ENCODE assay signal across 1 cellular context in the genomic region with DNA sequence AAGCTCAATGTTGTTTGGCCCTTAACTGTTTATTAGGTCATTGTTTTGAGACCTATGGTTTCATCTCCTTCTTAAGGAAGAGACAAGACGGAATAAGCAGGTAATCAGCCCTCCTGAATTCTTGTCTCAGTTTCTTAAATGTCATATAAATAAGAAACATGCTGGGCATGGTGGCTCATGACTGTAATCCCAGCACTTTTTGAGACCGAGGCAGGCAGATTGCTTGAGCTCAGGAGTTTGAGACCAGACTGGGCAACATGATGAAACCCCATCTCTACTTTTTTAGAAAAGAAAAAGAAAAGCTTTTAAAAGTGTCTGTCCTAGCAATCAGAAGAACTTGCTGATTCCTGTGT.
TF ChIP-seq lines count a peak whose summit lies in the region.

No MANE protein-coding gene starts in this region.

TF ChIP-seq in GM12878, 131 proteins besides CTCF, POLR2A, EP300 and RAD21:
- TF ChIP-seq RELA (IDR thresholded peaks at IDR 0.05; ENCODE audit: borderline replicate concordance, partially characterized antibody) (no peak), RELB (IDR thresholded peaks at IDR 0.05; ENCODE audit: low read depth) (no peak), FOS (IDR thresholded peaks at IDR 0.05; ENCODE audit: borderline replicate concordance, extremely low read depth, insufficient read length) (no peak), ZBED1 (IDR thresholded peaks at IDR 0.05; ENCODE audit: borderline replicate concordance) (no peak), ZNF384 (IDR thresholded peaks at IDR 0.05; ENCODE audit: borderline replicate concordance, low read depth, low read length) (no peak), POLR2AphosphoS2 (IDR thresholded peaks at IDR 0.05; ENCODE audit: low read depth, low read length) (no peak), KAT2A (conservative IDR thresholded peaks at IDR 0.05; ENCODE audit: control insufficient read depth, low read depth, low read length) (no peak), ATF3 (IDR thresholded peaks at IDR 0.05; ENCODE audit: borderline replicate concordance, extremely low read depth, low read depth, low read length) (no peak), NR2C2 (IDR thresholded peaks at IDR 0.05; ENCODE audit: borderline replicate concordance, control insufficient read depth, insufficient read length, low read depth) (no peak), POU2F2 (IDR thresholded peaks at IDR 0.05; ENCODE audit: borderline replicate concordance, low read depth, low read length) (no peak)
- TF ChIP-seq, protein P1, sequence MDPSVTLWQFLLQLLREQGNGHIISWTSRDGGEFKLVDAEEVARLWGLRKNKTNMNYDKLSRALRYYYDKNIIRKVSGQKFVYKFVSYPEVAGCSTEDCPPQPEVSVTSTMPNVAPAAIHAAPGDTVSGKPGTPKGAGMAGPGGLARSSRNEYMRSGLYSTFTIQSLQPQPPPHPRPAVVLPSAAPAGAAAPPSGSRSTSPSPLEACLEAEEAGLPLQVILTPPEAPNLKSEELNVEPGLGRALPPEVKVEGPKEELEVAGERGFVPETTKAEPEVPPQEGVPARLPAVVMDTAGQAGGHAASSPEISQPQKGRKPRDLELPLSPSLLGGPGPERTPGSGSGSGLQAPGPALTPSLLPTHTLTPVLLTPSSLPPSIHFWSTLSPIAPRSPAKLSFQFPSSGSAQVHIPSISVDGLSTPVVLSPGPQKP (IDR thresholded peaks at IDR 0.05; ENCODE audit: low read depth, low read length): no peak
- TF ChIP-seq, protein P2, sequence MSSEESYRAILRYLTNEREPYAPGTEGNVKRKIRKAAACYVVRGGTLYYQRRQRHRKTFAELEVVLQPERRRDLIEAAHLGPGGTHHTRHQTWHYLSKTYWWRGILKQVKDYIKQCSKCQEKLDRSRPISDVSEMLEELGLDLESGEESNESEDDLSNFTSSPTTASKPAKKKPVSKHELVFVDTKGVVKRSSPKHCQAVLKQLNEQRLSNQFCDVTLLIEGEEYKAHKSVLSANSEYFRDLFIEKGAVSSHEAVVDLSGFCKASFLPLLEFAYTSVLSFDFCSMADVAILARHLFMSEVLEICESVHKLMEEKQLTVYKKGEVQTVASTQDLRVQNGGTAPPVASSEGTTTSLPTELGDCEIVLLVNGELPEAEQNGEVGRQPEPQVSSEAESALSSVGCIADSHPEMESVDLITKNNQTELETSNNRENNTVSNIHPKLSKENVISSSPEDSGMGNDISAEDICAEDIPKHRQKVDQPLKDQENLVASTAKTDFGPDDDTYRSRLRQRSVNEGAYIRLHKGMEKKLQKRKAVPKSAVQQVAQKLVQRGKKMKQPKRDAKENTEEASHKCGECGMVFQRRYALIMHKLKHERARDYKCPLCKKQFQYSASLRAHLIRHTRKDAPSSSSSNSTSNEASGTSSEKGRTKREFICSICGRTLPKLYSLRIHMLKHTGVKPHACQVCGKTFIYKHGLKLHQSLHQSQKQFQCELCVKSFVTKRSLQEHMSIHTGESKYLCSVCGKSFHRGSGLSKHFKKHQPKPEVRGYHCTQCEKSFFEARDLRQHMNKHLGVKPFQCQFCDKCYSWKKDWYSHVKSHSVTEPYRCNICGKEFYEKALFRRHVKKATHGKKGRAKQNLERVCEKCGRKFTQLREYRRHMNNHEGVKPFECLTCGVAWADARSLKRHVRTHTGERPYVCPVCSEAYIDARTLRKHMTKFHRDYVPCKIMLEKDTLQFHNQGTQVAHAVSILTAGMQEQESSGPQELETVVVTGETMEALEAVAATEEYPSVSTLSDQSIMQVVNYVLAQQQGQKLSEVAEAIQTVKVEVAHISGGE (CRISPR knock-in tag; IDR thresholded peaks at IDR 0.05): no peak
